In genomic region chr1:180498594-180498993, GRCh38 we compare ENCODE assay signal across 22 cellular contexts. TPM values are rescaled to one million over a fixed set of nuclear protein-coding genes. Genes with fewer than 3 reads are reported as not detected.
DNase-seq lines count a peak whose midpoint lies in the region; ATAC-seq, FAIRE-seq and TF ChIP-seq lines count a peak whose summit lies in the region.
"Had no signal": no experiment of that assay in that cellular context is flagged by ENCODE, and none has a peak within 500 bp of the region (broad histone marks: within the 10 kb centered on the region; RNA-seq: fewer than 3 reads in every experiment).

No MANE protein-coding gene starts in this region.

- H3K36me3 ChIP-seq in GM12878 (ENCODE audit: control insufficient read depth in 2 of 2, insufficient read depth in 2 of 2, low read length in 1 of 2) = no peaks in the 10 kb centered on the region
- peaks cover 13% of the 10 kb centered on the region for H3K36me3 ChIP-seq in BE2C

- peaks cover 32% of the 10 kb centered on the region; the same call in 2 of the 3 replicates for H3K4me1 ChIP-seq in A549
- H3K4me1 ChIP-seq in GM12878 (ENCODE audit: control insufficient read depth, insufficient read depth, low read length) = no peaks in the 10 kb centered on the region
- no peaks in the 10 kb centered on the region for H3K4me1 ChIP-seq in BE2C

- H3K79me2 ChIP-seq in GM12878 (ENCODE audit: control insufficient read depth, insufficient read depth, low read length) = peaks cover 42% of the 10 kb centered on the region

- TF ChIP-seq CTCF in A549 (IDR thresholded peaks at IDR 0.05) = no peak
- no peak for TF ChIP-seq CTCF in GM12878 (IDR thresholded peaks at IDR 0.05 in 2 of 3, conservative IDR thresholded peaks at IDR 0.05 in 1 of 3; ENCODE audit: control insufficient read depth in 2 of 3, extremely low read depth in 1 of 3, insufficient read depth in 1 of 3, low read depth in 3 of 3, low read length in 3 of 3)
- TF ChIP-seq CTCF in BE2C (IDR thresholded peaks at IDR 0.05; ENCODE audit: low read depth, low read length) = no peak

- no peak overlapping the region for H3K9ac ChIP-seq in GM12878 (ENCODE audit: control insufficient read depth, insufficient read depth, low read length)
- H3K9ac ChIP-seq: BLaER1, SK-N-SH had no signal

- H3K9me3 ChIP-seq in A549 (no peaks in the 10 kb centered on the region), GM12878 (replicated peaks; ENCODE audit: control insufficient read depth, insufficient read depth, low read length) (no peaks in the 10 kb centered on the region), BE2C (no peaks in the 10 kb centered on the region)
- H3K9me3 ChIP-seq: BLaER1, SK-N-SH had no signal

- in situ Hi-C loops in GM12878 (cut with MboI) = loop anchor here (25.0 kb wide), 1 partner anchor 636 kb away; no protein-coding TSS in a partner anchor

- WGBS in A549 (ENCODE audit: missing lambda C conversion rate) = 90% methylated on average over 4 of the region's 4 CpGs
- 95% methylated on average over 4 of the region's 4 CpGs for WGBS in GM12878 (ENCODE audit: insufficient coverage, insufficient replicate concordance, low lambda C conversion rate, missing lambda C conversion rate)

- H3K4me2 ChIP-seq in A549 = peak overlapping the region; percentile 3; the same call in 2 of the 3 replicates
- H3K4me2 ChIP-seq in GM12878 (ENCODE audit: control insufficient read depth, insufficient read depth) = peak overlapping the region; percentile 44; the same call in 1 of the 2 replicates
- H3K4me2 ChIP-seq: SK-N-SH had no signal

- TF ChIP-seq EP300 in A549 (IDR thresholded peaks at IDR 0.05) (no peak), GM12878 (IDR thresholded peaks at IDR 0.05; ENCODE audit: borderline replicate concordance in 1 of 2, control insufficient read depth in 1 of 2, low read depth in 2 of 2, low read length in 2 of 2) (no peak)

- RAD21 ChIA-PET in GM12878 (lab: Charles Lee; ENCODE audit: unreplicated experiment) = interaction anchor here (0.6 to 3.9 kb wide), 2 partner anchors 17 to 666 kb away, joined by 3 to 28 read pairs; no protein-coding TSS in a partner anchor

- TF ChIP-seq POLR2A in A549 (IDR thresholded peaks at IDR 0.05; ENCODE audit: low read length) = no peak
- no peak for TF ChIP-seq POLR2A in GM12878 (IDR thresholded peaks at IDR 0.05; ENCODE audit: low read depth, low read length)

- POLR2A ChIA-PET in A549 (lab: Yijun Ruan, JAX) = no interaction called here
- POLR2A ChIA-PET in GM12878 (lab: Charles Lee) = interaction anchor here (0.6 to 1.1 kb wide), 2 partner anchors 134 to 615 kb away, joined by 3 to 4 read pairs; no protein-coding TSS in a partner anchor

- no TSS peak for BruUV-seq in GM12878 (replicated peaks; lab: Mats Ljungman, UMichigan)

- intact Hi-C loops in GM12878 (cut with micrococcal nuclease; ENCODE audit: unreplicated experiment) = no loop called here

- H4K20me1 ChIP-seq in GM12878 (ENCODE audit: control insufficient read depth, insufficient read depth) = no peaks in the 10 kb centered on the region

- H2AFZ ChIP-seq in GM12878 (ENCODE audit: control insufficient read depth, low read depth, low read length) = no peak overlapping the region

- no peak overlapping the region for H3K27ac ChIP-seq in A549
- H3K27ac ChIP-seq in GM12878 (ENCODE audit: control insufficient read depth, insufficient read depth) = no peak overlapping the region
- H3K27ac ChIP-seq: BLaER1, RWPE1 had no signal

- FAIRE-seq in A549 (lab: Jason Lieb, UNC) (no peak), GM12878 (lab: Jason Lieb, UNC) (no peak)
- FAIRE-seq: A204.1, H1 had no signal

- H3K4me3 ChIP-seq in A549 (no peak overlapping the region), GM12878 (peak overlapping the region; percentile 29; the same call in 1 of the 2 replicates), BE2C (ENCODE audit: low read depth, low read length) (no peak overlapping the region)
- H3K4me3 ChIP-seq: BLaER1 had no signal

- no peaks in the 10 kb centered on the region for H3K27me3 ChIP-seq in GM12878 (replicated peaks in 1 of 2; ENCODE audit: control insufficient read depth in 2 of 2, insufficient read depth in 2 of 2, low read length in 1 of 2)
- no peaks in the 10 kb centered on the region for H3K27me3 ChIP-seq in BE2C
- H3K27me3 ChIP-seq: BLaER1 had no signal

- TF ChIP-seq RAD21 in A549 (conservative IDR thresholded peaks at IDR 0.05 in 1 of 2, IDR thresholded peaks at IDR 0.05 in 1 of 2) (no peak), GM12878 (IDR thresholded peaks at IDR 0.05; ENCODE audit: insufficient read depth, low read depth, low read length) (no peak)

- DNase-seq in A549 (ENCODE audit: low read depth in 1 of 2, low spot score in 1 of 2) (no peak), EH (ENCODE audit: low read depth) (peak; percentile 43), GM12878 (ENCODE audit: low read depth, low spot score) (no peak), fibroblast of gingiva (ENCODE audit: low read depth) (peak; percentile 17), BE2C (no peak), cerebellum (ENCODE audit: low spot score) (no peak)
- DNase-seq in stimulated activated CD4-positive, alpha-beta T cell treated with anti-CD3 and anti-CD28 coated beads, Interleukin-15, amount 100 ng/mL, for 24 hours = no peak
- DNase-seq: CD4-positive, alpha-beta memory T cell; DMS153; GDM1; NCI-H1092; NCI-H1436 treated with DMSO at 0.1 percent for 48 hours; NCI-H1930; NCI-H748 treated with DMSO at 0.1 percent for 48 hours; SHP77 treated with DMSO at 0.1 percent for 48 hours; SK-N-SH had no signal

- no peak for ATAC-seq in A549
- no peak for ATAC-seq in GM12878
- no peak for ATAC-seq in esophagus mucosa
- ATAC-seq: HCT116 had no signal

- SMC1A ChIA-PET in GM12878 (lab: Charles Lee; ENCODE audit: uncharacterized antibody, unreplicated experiment) = interaction anchor here (0.6 to 4.4 kb wide), 7 partner anchors 10 to 355 kb away, joined by 3 to 15 read pairs (median 4); no protein-coding TSS in a partner anchor

- CTCF ChIA-PET in A549 (lab: Yijun Ruan, JAX) = interaction anchor here (0.6 to 0.9 kb wide), 3 partner anchors 20 to 442 kb away, joined by 3 to 6 read pairs (median 4); no protein-coding TSS in a partner anchor
- CTCF ChIA-PET in GM12878 (lab: Yijun Ruan, JAX) = interaction anchor here (1.1 to 4.7 kb wide), 5 partner anchors 16 to 364 kb away, joined by 3 to 37 read pairs (median 8); no protein-coding TSS in a partner anchor

TF ChIP-seq in A549, 52 proteins besides CTCF, POLR2A, EP300 and RAD21 (continues in another document):
- TF ChIP-seq HMGXB4 (CRISPR knock-in tag; IDR thresholded peaks at IDR 0.05; ENCODE audit: borderline replicate concordance) (no peak), HOXB13 (CRISPR knock-in tag; IDR thresholded peaks at IDR 0.05; ENCODE audit: low read depth) (no peak)

TF ChIP-seq in GM12878, 131 proteins besides CTCF, POLR2A, EP300 and RAD21:
- TF ChIP-seq FOXK2 (IDR thresholded peaks at IDR 0.05) (no peak), YY1 (IDR thresholded peaks at IDR 0.05; ENCODE audit: low read depth, low read length) (no peak), NFIC (IDR thresholded peaks at IDR 0.05; ENCODE audit: low read depth, low read length) (no peak), BMI1 (IDR thresholded peaks at IDR 0.05; ENCODE audit: borderline replicate concordance) (no peak)

RNA-seq across cellular contexts. Expression of gene ACBD6, which starts 3.8 kb away (rescaled TPM):
- polyA plus RNA-seq in A549 (2011; rRNA removed) = 78.7 and 91.3 TPM in 2 replicates
- polyA plus RNA-seq in A549 (2012; cell fraction: cytosol; rRNA removed) = 55.5 and 58.7 TPM in 2 replicates
- polyA plus RNA-seq in A549 (2012; cell fraction: nucleus; rRNA removed) = 66.8 and 68.1 TPM in 2 replicates
- 59.8 to 61.4 TPM (median 61.4 TPM) in 3 replicates for polyA plus RNA-seq in A549 (2017; fragmentation: RNase III; extraction: RNeasy Plus Mini Kit Qiagen cat#74134 plus additional on column Dnase treatment)
- 91.5 and 94.8 TPM in 2 replicates for polyA minus RNA-seq in A549 (2011; rRNA and poly(A)+ RNA removed)
- 149 and 161 TPM in 2 replicates for total RNA-seq in GM12878 (2013; cell fraction: nucleolus; rRNA removed)
- 56.2 and 61.5 TPM in 2 replicates for total RNA-seq in GM12878 (2014; rRNA removed)
- 64.1 and 67.3 TPM in 2 replicates for total RNA-seq in GM12878 (2014; rRNA removed; fragmentation: Illumina TruSeq; extraction: Trizol)
- 46.6 and 49.6 TPM in 2 replicates for total RNA-seq in GM12878 (2021)
- 85.7 TPM for polyA plus RNA-seq in GM12878 (2011; ENCODE audit: low read depth)
- polyA plus RNA-seq in GM12878 (2011; rRNA removed) = 56.3 and 58.7 TPM in 2 replicates
- 55.9 and 56.8 TPM in 2 replicates for polyA plus RNA-seq in GM12878 (2011; cell fraction: cytosol; rRNA removed)
- polyA plus RNA-seq in GM12878 (2011; cell fraction: nucleus; rRNA removed) = 122 and 132 TPM in 2 replicates
- 53.4 and 53.6 TPM in 2 replicates for polyA plus RNA-seq in GM12878 (2012)
- polyA plus RNA-seq in GM12878 (2014; fragmentation: Illumina TruSeq; extraction: Trizol) = 45.0 and 50.0 TPM in 2 replicates
- 10 to 100 TPM; 15.0 to 38.7 TPM for polyA plus RNA-seq in GM12878 (2014; fragmentation: Nextera tagmentation; extraction: Ambion mirVana)
- 53.8 and 57.9 TPM in 2 replicates for polyA plus RNA-seq in GM12878 (2014; rRNA removed)
- 10 to 100 TPM; 63.9 to 65.7 TPM for polyA plus RNA-seq in GM12878 (2016; fragmentation: Nextera tagmentation; extraction: Ambion mirVana)
- polyA minus RNA-seq in GM12878 (2011; rRNA and poly(A)+ RNA removed) = 74.4 and 78.7 TPM in 2 replicates
- polyA minus RNA-seq in GM12878 (2011; cell fraction: cytosol; rRNA and poly(A)+ RNA removed) = 14.6 and 16.7 TPM in 2 replicates
- 43.3 and 76.9 TPM in 2 replicates for polyA minus RNA-seq in GM12878 (2011; cell fraction: nucleus; rRNA and poly(A)+ RNA removed)
- polyA plus RNA-seq in BE2C (2012; ENCODE audit: insufficient read depth, insufficient read length, low read depth) = 142 TPM
- total RNA-seq in cerebellum = 63.2 TPM
- total RNA-seq in esophagus mucosa = 24.2 TPM

Comparison
In these comparisons a context has a peak if more than half of its experiments do, and no peak if none do; other contexts are left out.
1. DNase-seq: peak in EH (single experiment) and fibroblast of gingiva (single experiment); none in A549 (0 of 2), GM12878 (single experiment), BE2C (single experiment), cerebellum (single experiment) and stimulated activated CD4-positive, alpha-beta T cell treated with anti-CD3 and anti-CD28 coated beads, Interleukin-15, amount 100 ng/mL, for 24 hours (single experiment).